In the genomic region with DNA sequence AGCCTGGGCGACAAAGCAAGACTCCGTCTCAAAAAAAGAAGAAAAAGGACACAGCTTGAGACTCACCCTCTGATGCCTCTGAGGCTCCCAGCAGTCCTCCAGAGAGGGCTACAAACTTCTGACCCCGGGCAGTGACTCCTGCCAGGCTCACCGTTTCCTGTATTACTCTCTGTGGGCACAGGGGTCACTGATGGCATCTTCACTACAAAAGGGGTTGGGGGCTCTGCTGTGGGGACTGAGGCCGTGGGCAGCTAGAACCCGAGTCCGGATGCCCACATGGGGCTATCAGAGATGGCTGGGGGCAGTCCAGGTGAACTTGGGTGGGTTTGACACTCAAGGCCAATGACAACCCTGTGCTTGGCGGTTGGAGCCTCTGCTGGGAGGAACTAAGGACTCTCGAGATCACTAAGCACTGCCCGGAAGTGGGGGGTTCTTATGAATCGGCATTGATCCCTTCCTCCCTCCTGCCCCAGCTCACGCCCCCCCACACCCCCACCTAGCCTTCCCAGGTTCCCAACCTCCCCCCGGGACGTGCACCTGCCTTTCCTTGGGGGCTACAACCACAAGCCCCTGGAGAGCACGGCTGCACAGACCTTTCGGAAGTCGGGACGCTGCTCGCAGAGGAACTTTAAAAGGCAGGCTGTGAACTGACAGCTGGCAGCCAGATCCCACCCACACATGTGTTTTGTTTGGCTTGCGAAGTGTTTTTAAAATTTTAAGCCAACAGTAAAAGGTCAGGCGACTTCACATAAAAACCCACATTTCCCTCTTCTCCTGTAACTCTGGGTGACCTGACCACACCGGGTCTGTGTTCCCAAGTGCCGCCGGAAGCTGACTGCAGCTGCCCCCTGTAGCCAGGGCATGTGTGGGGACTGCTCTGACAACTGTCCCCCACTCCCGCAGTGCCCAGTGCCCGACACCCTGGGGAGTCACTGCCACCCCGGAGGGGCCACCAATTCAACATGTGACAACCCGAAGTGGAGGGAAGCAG, we compare ENCODE assay signal across 8 cellular contexts. TPM values are rescaled to one million over a fixed set of nuclear protein-coding genes. Genes with fewer than 3 reads are reported as not detected.
DNase-seq lines count a peak whose midpoint lies in the region; ATAC-seq and TF ChIP-seq lines count a peak whose summit lies in the region.

No MANE protein-coding gene starts in this region.

- TF ChIP-seq CTCF in breast epithelium (IDR thresholded peaks at IDR 0.05), result no peak

- H3K36me3 ChIP-seq in breast epithelium, result no peaks in the 10 kb centered on the region

- H3K9me3 ChIP-seq in breast epithelium, result no peaks in the 10 kb centered on the region

- peaks cover 0 to 2% (median 2%) of the 10 kb centered on the region in 3 donors for H3K36me3 Mint-ChIP-seq in naive thymus-derived CD8-positive, alpha-beta T cell

- ATAC-seq in HG03095 (IDR thresholded peaks at IDR 0.05; ENCODE audit: unreplicated experiment), result peak; percentile 32
- ATAC-seq in naive thymus-derived CD8-positive, alpha-beta T cell, result no peak

- POLR2A ChIA-PET in naive thymus-derived CD8-positive, alpha-beta T cell (lab: Charles Lee), result interaction anchor here (0.6 to 3.1 kb wide), 8 partner anchors 8 to 96 kb away, joined by 3 to 16 read pairs (median 4); a partner anchor contains a TSS

- intact Hi-C loops in breast epithelium (cut with DNase I; ENCODE audit: low total_unique reads), result no loop called here

- H3K9me3 Mint-ChIP-seq in naive thymus-derived CD8-positive, alpha-beta T cell, result no peaks in the 10 kb centered on the region

- peak overlapping the region; percentile 95 to 99 for H3K27ac ChIP-seq in breast epithelium

- H3K4me3 ChIP-seq in breast epithelium, result peak overlapping the region; percentile 33 to 65 (median 37)

- TF ChIP-seq POLR2A in breast epithelium (IDR thresholded peaks at IDR 0.05), result no peak

- peak; percentile 14 for DNase-seq in DMS 273 treated with DMSO at 0.1 percent for 48 hours (lab: John Stamatoyannopoulos, UW)
- no peak for DNase-seq in breast epithelium (ENCODE audit: low spot score in 2 of 2)
- peak in 4 of 10 donors; percentile 26 to 42 (median 32) for DNase-seq in naive thymus-derived CD8-positive, alpha-beta T cell
- no peak for DNase-seq in ecto neural progenitor cell (ENCODE audit: low spot score)
- no peak for DNase-seq in ACHN
- no peak for DNase-seq in stimulated activated CD4-positive, alpha-beta T cell treated with anti-CD3 and anti-CD28 coated beads, Interleukin-4, amount 100 ng/mL, for 24 hours
- no peak for DNase-seq in NCI-H226

- H3K4me1 ChIP-seq in breast epithelium, result peaks cover 33 to 34% of the 10 kb centered on the region in 2 donors

- peak overlapping the region; percentile 45 to 100 (median 91) for H3K27ac Mint-ChIP-seq in naive thymus-derived CD8-positive, alpha-beta T cell

- H3K4me3 Mint-ChIP-seq in naive thymus-derived CD8-positive, alpha-beta T cell, result peak overlapping the region; percentile 7 to 83 (median 72)

- H3K4me1 Mint-ChIP-seq in naive thymus-derived CD8-positive, alpha-beta T cell, result peaks cover 42 to 85% (median 71%) of the 10 kb centered on the region in 4 donors

- no peaks in the 10 kb centered on the region for H3K27me3 ChIP-seq in breast epithelium

- no peaks in the 10 kb centered on the region for H3K27me3 Mint-ChIP-seq in naive thymus-derived CD8-positive, alpha-beta T cell

- in situ Hi-C loops in ACHN (cut with HindIII; ENCODE audit: low pct_ligation_motif_present, low pct_unique_long_range_greater_than_20kb, low sequenced_read_pairs), result no loop called here

RNA-seq across cellular contexts. Expression of a gene that starts 5.0 kb away (rescaled TPM):
- 10 to 100 TPM; 52.0 to 94.1 (median 79.3) TPM for total RNA-seq in breast epithelium
- 10 to 100 TPM; 93.7 to 99.9 TPM for total RNA-seq in naive thymus-derived CD8-positive, alpha-beta T cell
- 10 to 100 TPM; 14.1 to 35.5 (median 29.4) TPM for polyA plus RNA-seq in naive thymus-derived CD8-positive, alpha-beta T cell

RNA-seq across cellular contexts. Expression of a gene that starts 37.7 kb away (rescaled TPM):
- 10 to 100 TPM; 14.8 to 21.3 (median 15.0) TPM for total RNA-seq in breast epithelium
- total RNA-seq in naive thymus-derived CD8-positive, alpha-beta T cell, result 1 to 10 TPM; 4.1 to 4.9 TPM
- polyA plus RNA-seq in naive thymus-derived CD8-positive, alpha-beta T cell, result not detected
